In genomic region chr2:120913972-120914838, GRCh38 we compare ENCODE assay signal across 18 cellular contexts.
DNase-seq lines count a peak whose midpoint lies in the region; ATAC-seq, FAIRE-seq and TF ChIP-seq lines count a peak whose summit lies in the region.
"Had no signal": no experiment of that assay in that cellular context is flagged by ENCODE, and none has a peak within 500 bp of the region (broad histone marks: within the 10 kb centered on the region; RNA-seq: fewer than 3 reads in every experiment).

No MANE protein-coding gene starts in this region.

- H3K9ac ChIP-seq in endothelial cell of umbilical vein (replicated peaks; ENCODE audit: extremely low read depth, insufficient read depth, low read length) (no peak overlapping the region), neural progenitor cell (no peak overlapping the region)

- peaks cover 59% of the 10 kb centered on the region for H3K4me1 Mint-ChIP-seq in neural progenitor cell
- H3K4me1 Mint-ChIP-seq in activated CD4-positive, alpha-beta T cell treated with anti-CD3 and anti-CD28 coated beads for 36 hours, result no peaks in the 10 kb centered on the region
- H3K4me1 Mint-ChIP-seq: activated T-helper 17 cell treated with anti-CD3 and anti-CD28 coated beads, Interleukin-2, amount 50 U/mL, for 72 hours; T-cell had no signal

- intact Hi-C loops in heart left ventricle (cut with DNase I) (loop anchor here in 1 of 10 donors (2.0 kb wide), 1 partner anchor 25 kb away; no protein-coding TSS in a partner anchor), Right ventricle myocardium superior (cut with DNase I) (no loop called here), endothelial cell of umbilical vein (cut with micrococcal nuclease) (loop anchor here (2.0 to 10.0 kb wide), 3 partner anchors 21 to 219 kb away; no protein-coding TSS in a partner anchor), vagina (cut with DNase I) (no loop called here)
- intact Hi-C loops in activated CD4-positive, alpha-beta T cell treated with anti-CD3 and anti-CD28 coated beads for 36 hours (cut with DNase I, micrococcal nuclease), result no loop called here

- WGBS in heart left ventricle, 4 donors, result 66 to 81% (median 76%) methylated on average over 6 to 13 of the region's 13 CpGs

- H3K4me2 ChIP-seq in endothelial cell of umbilical vein (ENCODE audit: insufficient read depth, low read length), result no peak overlapping the region
- H3K4me2 ChIP-seq in neural progenitor cell, result no peak overlapping the region

- no peaks in the 10 kb centered on the region for H3K9me1 ChIP-seq in endothelial cell of umbilical vein (replicated peaks; ENCODE audit: control insufficient read depth, extremely low read depth, insufficient read depth, low read length)

- peaks cover 12% of the 10 kb centered on the region for H3K36me3 Mint-ChIP-seq in neural progenitor cell
- no peaks in the 10 kb centered on the region for H3K36me3 Mint-ChIP-seq in activated CD4-positive, alpha-beta T cell treated with anti-CD3 and anti-CD28 coated beads for 36 hours (ENCODE audit: low read depth)
- H3K36me3 Mint-ChIP-seq: T-cell had no signal

- H3K4me1 ChIP-seq in heart left ventricle (peaks cover 3 to 53% (median 35%) of the 10 kb centered on the region in 12 donors), endothelial cell of umbilical vein (ENCODE audit: control insufficient read depth, extremely low read depth, insufficient read depth, low read length) (peaks cover 18% of the 10 kb centered on the region), neural progenitor cell (peaks cover 19% of the 10 kb centered on the region), vagina (peaks cover 52% of the 10 kb centered on the region)
- H3K4me1 ChIP-seq: right lobe of liver had no signal

- peak overlapping the region in 11 of 12 donors; percentile 67 to 91 (median 80) for H3K27ac ChIP-seq in heart left ventricle
- H3K27ac ChIP-seq in endothelial cell of umbilical vein (ENCODE audit: insufficient read depth, low read depth, low read length), result no peak overlapping the region
- no peak overlapping the region for H3K27ac ChIP-seq in neural progenitor cell
- peak overlapping the region; percentile 88 for H3K27ac ChIP-seq in vagina
- H3K27ac ChIP-seq: neutrophil, right lobe of liver had no signal

- H3K79me2 ChIP-seq in endothelial cell of umbilical vein (ENCODE audit: control insufficient read depth, insufficient read depth, low read length), result no peaks in the 10 kb centered on the region
- peaks cover 29% of the 10 kb centered on the region for H3K79me2 ChIP-seq in neural progenitor cell (ENCODE audit: low read depth)

- TF ChIP-seq CTCF in heart left ventricle (IDR thresholded peaks at IDR 0.05) (no peak), endothelial cell of umbilical vein (IDR thresholded peaks at IDR 0.05; ENCODE audit: extremely low read depth in 1 of 2, insufficient read depth in 1 of 2, low read depth in 1 of 2, low read length in 2 of 2) (no peak), neural progenitor cell (IDR thresholded peaks at IDR 0.05) (no peak), vagina (IDR thresholded peaks at IDR 0.05) (no peak)

- no peaks in the 10 kb centered on the region for H3K27me3 ChIP-seq in heart left ventricle
- peaks cover 39 to 56% of the 10 kb centered on the region in 2 experiments for H3K27me3 ChIP-seq in endothelial cell of umbilical vein (ENCODE audit: control insufficient read depth in 2 of 2, insufficient read depth in 2 of 2, low read length in 2 of 2)
- H3K27me3 ChIP-seq in neural progenitor cell, result no peaks in the 10 kb centered on the region
- H3K27me3 ChIP-seq in vagina, result no peaks in the 10 kb centered on the region
- H3K27me3 ChIP-seq: neutrophil, right lobe of liver had no signal

- DNase-seq in heart left ventricle (peak in 2 of 5 donors; percentile 24 to 37), Right ventricle myocardium superior (no peak), endothelial cell of umbilical vein (ENCODE audit: low read depth, low spot score) (no peak), neural progenitor cell (ENCODE audit: low spot score) (no peak), vagina (ENCODE audit: extremely low spot score in 2 of 2) (no peak), midbrain (lab: John Stamatoyannopoulos, UW) (no peak)
- DNase-seq in activated CD4-positive, alpha-beta T cell treated with anti-CD3 and anti-CD28 coated beads for 36 hours, result no peak
- DNase-seq in activated CD4-positive, alpha-beta T cell treated with anti-CD3 and anti-CD28 coated beads for 4 hours, result no peak
- DNase-seq: activated CD8-positive, alpha-beta T cell treated with anti-CD3 and anti-CD28 coated beads, Interleukin-2, amount 10 ng/mL, durations not matched to agents 7 days and 5 days; CD4-positive, alpha-beta T cell; DMS79 treated with DMSO at 0.1 percent for 48 hours; glutamatergic neuron; T-cell had no signal

- FAIRE-seq in endothelial cell of umbilical vein (lab: Jason Lieb, UNC), result no peak
- FAIRE-seq: A204.1, colon had no signal

- peaks cover 6% of the 10 kb centered on the region for H3K27me3 Mint-ChIP-seq in neural progenitor cell (ENCODE audit: insufficient read depth, low read depth)
- no peaks in the 10 kb centered on the region for H3K27me3 Mint-ChIP-seq in activated CD4-positive, alpha-beta T cell treated with anti-CD3 and anti-CD28 coated beads for 36 hours
- H3K27me3 Mint-ChIP-seq: activated T-helper 17 cell treated with anti-CD3 and anti-CD28 coated beads, Interleukin-2, amount 50 U/mL, for 72 hours; CD4-positive, alpha-beta T cell had no signal

- H3F3A ChIP-seq in neural progenitor cell (ENCODE audit: low read depth), result peaks cover 4% of the 10 kb centered on the region

- H3K4me3 ChIP-seq in heart left ventricle (no peak overlapping the region), endothelial cell of umbilical vein (replicated peaks in 1 of 3; ENCODE audit: insufficient read depth in 1 of 3, low read depth in 1 of 3, low read length in 3 of 3) (no peak overlapping the region), neural progenitor cell (no peak overlapping the region), vagina (no peak overlapping the region)
- H3K4me3 ChIP-seq: right lobe of liver had no signal

- H2AFZ ChIP-seq in endothelial cell of umbilical vein (ENCODE audit: low read depth, low read length), result no peak overlapping the region
- no peak overlapping the region for H2AFZ ChIP-seq in neural progenitor cell (replicated peaks)

- BruUV-seq in endothelial cell of umbilical vein (replicated peaks; lab: Mats Ljungman, UMichigan), result no TSS peak

- dilution Hi-C loops in endothelial cell of umbilical vein (cut with MboI; ENCODE audit: extremely low pct_ligation_motif_present, low sequenced_read_pairs), result no loop called here

- TF ChIP-seq POLR2A in heart left ventricle (IDR thresholded peaks at IDR 0.05) (no peak), endothelial cell of umbilical vein (IDR thresholded peaks at IDR 0.05; ENCODE audit: low read depth, low read length) (no peak), vagina (IDR thresholded peaks at IDR 0.05) (no peak)

- peak overlapping the region; percentile 42 for H3K27ac Mint-ChIP-seq in neural progenitor cell
- H3K27ac Mint-ChIP-seq in activated CD4-positive, alpha-beta T cell treated with anti-CD3 and anti-CD28 coated beads for 36 hours, result no peak overlapping the region
- H3K27ac Mint-ChIP-seq: activated CD8-positive, alpha-beta T cell treated with anti-CD3 and anti-CD28 coated beads, Interleukin-2, amount 10 ng/mL, durations not matched to agents 7 days and 5 days; activated T-helper 17 cell treated with anti-CD3 and anti-CD28 coated beads, Interleukin-2, amount 50 U/mL, for 72 hours; CD4-positive, alpha-beta T cell; T-cell had no signal

- POLR2A ChIA-PET in endothelial cell of umbilical vein (lab: Charles Lee), result no interaction called here
- POLR2A ChIA-PET in activated CD4-positive, alpha-beta T cell treated with anti-CD3 and anti-CD28 coated beads for 36 hours (lab: Charles Lee), result no interaction called here

- H3K9me3 Mint-ChIP-seq in neural progenitor cell, result no peaks in the 10 kb centered on the region
- H3K9me3 Mint-ChIP-seq in activated CD4-positive, alpha-beta T cell treated with anti-CD3 and anti-CD28 coated beads for 36 hours (ENCODE audit: low read depth), result no peaks in the 10 kb centered on the region
- H3K9me3 Mint-ChIP-seq: activated T-helper 17 cell treated with anti-CD3 and anti-CD28 coated beads, Interleukin-2, amount 50 U/mL, for 72 hours; CD4-positive, alpha-beta T cell; T-cell had no signal

- CTCF ChIA-PET in endothelial cell of umbilical vein (lab: Charles Lee), result interaction anchor here (0.7 to 1.0 kb wide), 2 partner anchors 10 to 219 kb away, joined by 3 to 5 read pairs; no protein-coding TSS in a partner anchor
- CTCF ChIA-PET in activated CD4-positive, alpha-beta T cell treated with anti-CD3 and anti-CD28 coated beads for 36 hours (lab: Charles Lee), result no interaction called here

- no peaks in the 10 kb centered on the region for H4K20me1 ChIP-seq in endothelial cell of umbilical vein (replicated peaks; ENCODE audit: control insufficient read depth, extremely low read depth, insufficient read depth, low read length)
- H4K20me1 ChIP-seq in neural progenitor cell (ENCODE audit: low read depth), result peaks cover 93% of the 10 kb centered on the region

- H3K36me3 ChIP-seq in heart left ventricle (no peaks in the 10 kb centered on the region), endothelial cell of umbilical vein (ENCODE audit: control insufficient read depth in 2 of 2, extremely low read depth in 1 of 2, insufficient read depth in 2 of 2, low read length in 2 of 2) (no peaks in the 10 kb centered on the region), neural progenitor cell (no peaks in the 10 kb centered on the region), vagina (no peaks in the 10 kb centered on the region)
- H3K36me3 ChIP-seq: neutrophil, right lobe of liver had no signal

- ATAC-seq in heart left ventricle (no peak), Right ventricle myocardium superior (ENCODE audit: poor library complexity) (no peak)
- no peak for ATAC-seq in activated CD4-positive, alpha-beta T cell treated with anti-CD3 and anti-CD28 coated beads for 36 hours
- ATAC-seq: activated CD8-positive, alpha-beta T cell treated with anti-CD3 and anti-CD28 coated beads, Interleukin-2, amount 10 ng/mL, durations not matched to agents 7 days and 5 days; activated T-helper 17 cell treated with anti-CD3 and anti-CD28 coated beads, Interleukin-2, amount 50 U/mL, for 72 hours; T-cell had no signal

- no peak overlapping the region for H3K4me3 Mint-ChIP-seq in neural progenitor cell
- H3K4me3 Mint-ChIP-seq in activated CD4-positive, alpha-beta T cell treated with anti-CD3 and anti-CD28 coated beads for 36 hours, result no peak overlapping the region
- H3K4me3 Mint-ChIP-seq: activated CD8-positive, alpha-beta T cell treated with anti-CD3 and anti-CD28 coated beads, Interleukin-2, amount 10 ng/mL, durations not matched to agents 7 days and 5 days; activated T-helper 17 cell treated with anti-CD3 and anti-CD28 coated beads, Interleukin-2, amount 50 U/mL, for 72 hours; CD4-positive, alpha-beta T cell; T-cell had no signal

- H3K9me3 ChIP-seq in heart left ventricle (no peaks in the 10 kb centered on the region), endothelial cell of umbilical vein (replicated peaks; ENCODE audit: control insufficient read depth, insufficient read depth, low read length) (no peaks in the 10 kb centered on the region), neural progenitor cell (ENCODE audit: low read depth) (no peaks in the 10 kb centered on the region), vagina (no peaks in the 10 kb centered on the region)
- H3K9me3 ChIP-seq: neutrophil, right lobe of liver had no signal

TF ChIP-seq in endothelial cell of umbilical vein, 7 proteins besides CTCF, POLR2A, EP300 and RAD21 (continues in another document):
- TF ChIP-seq EZH2 (IDR thresholded peaks at IDR 0.05; ENCODE audit: borderline replicate concordance, low read depth, low read length, severe bottlenecking), result peak; percentile 14

Comparison
In these comparisons a context has a peak if more than half of its experiments do, and no peak if none do; other contexts are left out.
1. H3K27ac ChIP-seq: peak in heart left ventricle (11 of 12) and vagina (single experiment); none in endothelial cell of umbilical vein (single experiment) and neural progenitor cell (single experiment).